Comparison of ENCODE assay signal across 1 cellular context in the genomic region with DNA sequence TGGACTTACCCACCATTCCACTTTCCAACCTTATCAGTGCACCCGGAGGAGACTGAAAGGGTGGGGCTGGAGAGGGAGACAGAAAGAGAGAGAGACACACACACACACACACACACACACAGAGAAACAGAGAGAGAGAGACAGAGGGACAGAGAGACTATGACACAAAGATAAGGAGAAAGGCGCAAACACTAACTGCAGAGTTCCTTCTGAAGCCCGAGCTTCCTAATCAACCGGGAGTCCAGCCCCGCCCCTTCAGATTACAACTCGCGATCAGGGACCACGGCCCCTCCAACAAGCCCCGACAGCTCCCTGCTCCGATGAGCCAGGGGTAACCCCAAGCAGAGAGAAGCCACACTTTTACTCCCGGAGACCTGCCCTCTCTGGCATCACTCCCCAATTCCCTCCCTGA.
TF ChIP-seq lines count a peak whose summit lies in the region.

No MANE protein-coding gene starts in this region.

TF ChIP-seq in K562, 482 proteins besides CTCF, POLR2A, EP300 and RAD21 (continued from another document):
- TF ChIP-seq, protein P1, sequence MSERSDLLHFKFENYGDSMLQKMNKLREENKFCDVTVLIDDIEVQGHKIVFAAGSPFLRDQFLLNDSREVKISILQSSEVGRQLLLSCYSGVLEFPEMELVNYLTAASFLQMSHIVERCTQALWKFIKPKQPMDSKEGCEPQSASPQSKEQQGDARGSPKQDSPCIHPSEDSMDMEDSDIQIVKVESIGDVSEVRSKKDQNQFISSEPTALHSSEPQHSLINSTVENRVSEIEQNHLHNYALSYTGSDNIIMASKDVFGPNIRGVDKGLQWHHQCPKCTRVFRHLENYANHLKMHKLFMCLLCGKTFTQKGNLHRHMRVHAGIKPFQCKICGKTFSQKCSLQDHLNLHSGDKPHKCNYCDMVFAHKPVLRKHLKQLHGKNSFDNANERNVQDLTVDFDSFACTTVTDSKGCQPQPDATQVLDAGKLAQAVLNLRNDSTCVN (CRISPR knock-in tag; IDR thresholded peaks at IDR 0.05) = peak; percentile 87; the same call in 1 of the 2 replicates
- TF ChIP-seq ZSCAN32 (CRISPR knock-in tag; IDR thresholded peaks at IDR 0.05) (no peak), RFX1 (IDR thresholded peaks at IDR 0.05) (no peak), HNRNPL (IDR thresholded peaks at IDR 0.05; ENCODE audit: low read depth, low read length) (no peak), ETV1 (tag; conservative IDR thresholded peaks at IDR 0.05; ENCODE audit: low read depth) (no peak), ZNF3 (CRISPR knock-in tag; IDR thresholded peaks at IDR 0.05) (no peak), ZNF778 (CRISPR knock-in tag; IDR thresholded peaks at IDR 0.05) (no peak), ZNF586 (CRISPR knock-in tag; conservative IDR thresholded peaks at IDR 0.05) (no peak), ZBTB1 (CRISPR knock-in tag; IDR thresholded peaks at IDR 0.05; ENCODE audit: borderline replicate concordance, low read depth) (no peak), ZSCAN29 (IDR thresholded peaks at IDR 0.05) (no peak), CREB3 (tag; conservative IDR thresholded peaks at IDR 0.05; ENCODE audit: low read depth) (no peak), HIVEP1 (CRISPR knock-in tag; IDR thresholded peaks at IDR 0.05) (no peak), ZKSCAN8 (CRISPR knock-in tag; IDR thresholded peaks at IDR 0.05) (no peak), FOXK1 (CRISPR knock-in tag; IDR thresholded peaks at IDR 0.05; ENCODE audit: borderline replicate concordance) (no peak), STAT5A (IDR thresholded peaks at IDR 0.05; ENCODE audit: borderline replicate concordance, low read length) (no peak)
- TF ChIP-seq, protein P2, sequence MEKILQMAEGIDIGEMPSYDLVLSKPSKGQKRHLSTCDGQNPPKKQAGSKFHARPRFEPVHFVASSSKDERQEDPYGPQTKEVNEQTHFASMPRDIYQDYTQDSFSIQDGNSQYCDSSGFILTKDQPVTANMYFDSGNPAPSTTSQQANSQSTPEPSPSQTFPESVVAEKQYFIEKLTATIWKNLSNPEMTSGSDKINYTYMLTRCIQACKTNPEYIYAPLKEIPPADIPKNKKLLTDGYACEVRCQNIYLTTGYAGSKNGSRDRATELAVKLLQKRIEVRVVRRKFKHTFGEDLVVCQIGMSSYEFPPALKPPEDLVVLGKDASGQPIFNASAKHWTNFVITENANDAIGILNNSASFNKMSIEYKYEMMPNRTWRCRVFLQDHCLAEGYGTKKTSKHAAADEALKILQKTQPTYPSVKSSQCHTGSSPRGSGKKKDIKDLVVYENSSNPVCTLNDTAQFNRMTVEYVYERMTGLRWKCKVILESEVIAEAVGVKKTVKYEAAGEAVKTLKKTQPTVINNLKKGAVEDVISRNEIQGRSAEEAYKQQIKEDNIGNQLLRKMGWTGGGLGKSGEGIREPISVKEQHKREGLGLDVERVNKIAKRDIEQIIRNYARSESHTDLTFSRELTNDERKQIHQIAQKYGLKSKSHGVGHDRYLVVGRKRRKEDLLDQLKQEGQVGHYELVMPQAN (IDR thresholded peaks at IDR 0.05; ENCODE audit: borderline replicate concordance) = peak; percentile 75; the same call in 1 of the 2 replicates
- TF ChIP-seq, protein P3, sequence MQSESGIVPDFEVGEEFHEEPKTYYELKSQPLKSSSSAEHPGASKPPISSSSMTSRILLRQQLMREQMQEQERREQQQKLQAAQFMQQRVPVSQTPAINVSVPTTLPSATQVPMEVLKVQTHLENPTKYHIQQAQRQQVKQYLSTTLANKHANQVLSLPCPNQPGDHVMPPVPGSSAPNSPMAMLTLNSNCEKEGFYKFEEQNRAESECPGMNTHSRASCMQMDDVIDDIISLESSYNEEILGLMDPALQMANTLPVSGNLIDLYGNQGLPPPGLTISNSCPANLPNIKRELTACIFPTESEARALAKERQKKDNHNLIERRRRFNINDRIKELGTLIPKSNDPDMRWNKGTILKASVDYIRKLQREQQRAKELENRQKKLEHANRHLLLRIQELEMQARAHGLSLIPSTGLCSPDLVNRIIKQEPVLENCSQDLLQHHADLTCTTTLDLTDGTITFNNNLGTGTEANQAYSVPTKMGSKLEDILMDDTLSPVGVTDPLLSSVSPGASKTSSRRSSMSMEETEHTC (IDR thresholded peaks at IDR 0.05) = no peak
